In genomic region chr1:222243902-222244301, GRCh38 we compare ENCODE assay signal across 18 cellular contexts.
DNase-seq lines count a peak whose midpoint lies in the region; ATAC-seq, FAIRE-seq and TF ChIP-seq lines count a peak whose summit lies in the region.
"Had no signal": no experiment of that assay in that cellular context is flagged by ENCODE, and none has a peak within 500 bp of the region (broad histone marks: within the 10 kb centered on the region; RNA-seq: fewer than 3 reads in every experiment).

No MANE protein-coding gene starts in this region.

- WGBS in A549 (ENCODE audit: missing lambda C conversion rate) = 43% methylated on average over 2 of the region's 2 CpGs

- H3K9me3 ChIP-seq in A549 = no peaks in the 10 kb centered on the region
- no peaks in the 10 kb centered on the region for H3K9me3 ChIP-seq in PC-3 (ENCODE audit: low read length)
- H3K9me3 ChIP-seq: adrenal gland, ovary, sigmoid colon had no signal

- no peak for TF ChIP-seq RAD21 in A549 (conservative IDR thresholded peaks at IDR 0.05 in 1 of 2, IDR thresholded peaks at IDR 0.05 in 1 of 2)

- no TSS peak for BruUV-seq in PC-3 (replicated peaks; lab: Mats Ljungman, UMichigan)

- H3K79me2 ChIP-seq in PC-3 (ENCODE audit: low read length) = no peaks in the 10 kb centered on the region

- ATAC-seq in A549 (no peak), PC-3 (peak; percentile 91)

- no peaks in the 10 kb centered on the region for H3K9me2 ChIP-seq in PC-3 (replicated peaks; ENCODE audit: low read length)

- intact Hi-C loops in PC-3 (cut with micrococcal nuclease) = no loop called here

- H3K4me1 ChIP-seq in A549 = no peaks in the 10 kb centered on the region
- peaks cover 14% of the 10 kb centered on the region for H3K4me1 ChIP-seq in PC-3 (ENCODE audit: insufficient read depth, low read length)
- H3K4me1 ChIP-seq: adrenal gland, sigmoid colon had no signal

- POLR2A ChIA-PET in A549 (lab: Yijun Ruan, JAX) = no interaction called here
- POLR2A ChIA-PET in PC-3 (lab: Charles Lee; ENCODE audit: unreplicated experiment) = no interaction called here

- H3K27ac ChIP-seq in A549 (no peak overlapping the region), PC-3 (ENCODE audit: low read length) (peak overlapping the region; percentile 26; the same call in 1 of the 2 replicates)
- H3K27ac ChIP-seq: adrenal gland, ovary, sigmoid colon, VCaP had no signal

- DNase-seq in A549 (ENCODE audit: low read depth in 1 of 2, low spot score in 1 of 2) (no peak), DMS53 treated with DMSO at 0.1 percent for 48 hours (lab: John Stamatoyannopoulos, UW; ENCODE audit: unreplicated experiment) (peak; percentile 59), PC-3 (peak; percentile 99), erythroblast (lab: John Stamatoyannopoulos, UW) (peak; percentile 18 to 60), T-helper 9 cell (no peak), GOT3 (lab: John Stamatoyannopoulos, UW) (no peak), kidney glomerular epithelial cell (lab: John Stamatoyannopoulos, UW) (no peak)
- DNase-seq: adrenal gland; AML-193; COR-L47; foreskin fibroblast; GF-D8; ovary; sigmoid colon; stimulated activated CD4-positive, alpha-beta T cell treated with anti-CD3 and anti-CD28 coated beads, Interleukin-2, amount 100 ng/mL, for 48 hours; substantia nigra had no signal

- TF ChIP-seq CTCF in A549 (IDR thresholded peaks at IDR 0.05) (no peak), PC-3 (conservative IDR thresholded peaks at IDR 0.05; ENCODE audit: low read depth, low read length) (no peak)

- no peaks in the 10 kb centered on the region for H3K36me3 ChIP-seq in PC-3 (ENCODE audit: low read depth, low read length)
- H3K36me3 ChIP-seq: adrenal gland, ovary, sigmoid colon had no signal

- TF ChIP-seq POLR2A in A549 (IDR thresholded peaks at IDR 0.05; ENCODE audit: low read length) (no peak), erythroblast (IDR thresholded peaks at IDR 0.05; ENCODE audit: low read length) (no peak)

- H2AFZ ChIP-seq in PC-3 (ENCODE audit: low read length) = no peak overlapping the region

- H3F3A ChIP-seq in PC-3 (ENCODE audit: low read length, unreplicated experiment) = no peaks in the 10 kb centered on the region

- H3K4me2 ChIP-seq in A549 = no peak overlapping the region
- peak overlapping the region; percentile 27 for H3K4me2 ChIP-seq in PC-3 (ENCODE audit: low read length)

- H3K27me3 ChIP-seq in PC-3 (ENCODE audit: low read length) = no peaks in the 10 kb centered on the region
- H3K27me3 ChIP-seq: adrenal gland, ovary, sigmoid colon had no signal

- no peak for FAIRE-seq in A549 (lab: Jason Lieb, UNC)
- FAIRE-seq: GM12891 had no signal

- H4K20me1 ChIP-seq in PC-3 (ENCODE audit: low read length) = no peaks in the 10 kb centered on the region

- no peak overlapping the region for H3K9ac ChIP-seq in PC-3 (ENCODE audit: low read length)

- H3K4me3 ChIP-seq in A549 = no peak overlapping the region
- H3K4me3 ChIP-seq in PC-3 (ENCODE audit: low read length) = no peak overlapping the region
- H3K4me3 ChIP-seq: adrenal gland, ovary, sigmoid colon had no signal

- CTCF ChIA-PET in A549 (lab: Yijun Ruan, JAX) = no interaction called here
- CTCF ChIA-PET in PC-3 (lab: Charles Lee) = no interaction called here

- no peak for TF ChIP-seq EP300 in A549 (IDR thresholded peaks at IDR 0.05)

TF ChIP-seq in A549, 52 proteins besides CTCF, POLR2A, EP300 and RAD21:
- no peak for TF ChIP-seq FOSL2 (IDR thresholded peaks at IDR 0.05)
- peak; percentile 60 for TF ChIP-seq FOSL2 (CRISPR knock-in tag; IDR thresholded peaks at IDR 0.05)
- no peak for TF ChIP-seq SMC3 (IDR thresholded peaks at IDR 0.05)
- no peak for TF ChIP-seq ELK1 (IDR thresholded peaks at IDR 0.05; ENCODE audit: low read depth, low read length)
- TF ChIP-seq JUNB (IDR thresholded peaks at IDR 0.05) = no peak
- no peak for TF ChIP-seq HOXA7 (CRISPR knock-in tag; IDR thresholded peaks at IDR 0.05)
- TF ChIP-seq, protein P1, sequence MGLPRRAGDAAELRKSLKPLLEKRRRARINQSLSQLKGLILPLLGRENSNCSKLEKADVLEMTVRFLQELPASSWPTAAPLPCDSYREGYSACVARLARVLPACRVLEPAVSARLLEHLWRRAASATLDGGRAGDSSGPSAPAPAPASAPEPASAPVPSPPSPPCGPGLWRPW (IDR thresholded peaks at IDR 0.05) = no peak
TF ChIP-seq in A549: peak in this region for 1.

Comparison
In these comparisons a context has a peak if more than half of its experiments do, and no peak if none do; other contexts are left out.
1. DNase-seq: peak in DMS53 treated with DMSO at 0.1 percent for 48 hours (single experiment), PC-3 (single experiment) and erythroblast (2 of 2); none in A549 (0 of 2), T-helper 9 cell (single experiment), GOT3 (single experiment) and kidney glomerular epithelial cell (single experiment).